In genomic region chr1:178412400-178412770, GRCh38 we compare ENCODE assay signal across 14 cellular contexts.
DNase-seq lines count a peak whose midpoint lies in the region; ATAC-seq and TF ChIP-seq lines count a peak whose summit lies in the region.
"Had no signal": no experiment of that assay in that cellular context is flagged by ENCODE, and none has a peak within 500 bp of the region (broad histone marks: within the 10 kb centered on the region; RNA-seq: fewer than 3 reads in every experiment).

No MANE protein-coding gene starts in this region.

- H3K27ac ChIP-seq in Peyer's patch (no peak overlapping the region), thyroid gland (no peak overlapping the region)
- H3K27ac ChIP-seq: SK-N-MC, thoracic aorta had no signal

- intact Hi-C loops in thyroid gland (cut with DNase I): no loop called here
- intact Hi-C loops in Caco-2 (cut with micrococcal nuclease; ENCODE audit: unreplicated experiment): no loop called here

- DNase-seq in Peyer's patch: no peak
- DNase-seq in stimulated activated CD4-positive, alpha-beta T cell treated with anti-CD3 and anti-CD28 coated beads, Interleukin-2, amount 100 ng/mL, for 48 hours: no peak
- no peak for DNase-seq in thyroid gland
- no peak for DNase-seq in Caco-2
- DNase-seq: activated CD8-positive, alpha-beta memory T cell treated with anti-CD3 and anti-CD28 coated beads for 24 hours; kidney glomerular epithelial cell; NCI-H2171 treated with DMSO at 0.1 percent for 48 hours; stimulated activated CD4-positive, alpha-beta T cell treated with anti-CD3 and anti-CD28 coated beads, Interleukin-4, amount 100 ng/mL, for 24 hours had no signal

- H3K4me3 ChIP-seq in Peyer's patch: no peak overlapping the region
- no peak overlapping the region for H3K4me3 ChIP-seq in thyroid gland (replicated peaks in 1 of 3)
- no peak overlapping the region for H3K4me3 ChIP-seq in Caco-2 (ENCODE audit: low read depth, low read length)
- H3K4me3 ChIP-seq: SK-N-MC, thoracic aorta had no signal

- H3K4me1 Mint-ChIP-seq in Caco-2 (ENCODE audit: low read depth, unreplicated experiment): no peaks in the 10 kb centered on the region

- no peaks in the 10 kb centered on the region for H3K27me3 Mint-ChIP-seq in Caco-2 (ENCODE audit: insufficient read depth, unreplicated experiment)

- POLR2A ChIA-PET in Caco-2 (lab: Charles Lee): no interaction called here

- no peaks in the 10 kb centered on the region for H3K4me1 ChIP-seq in Peyer's patch
- no peaks in the 10 kb centered on the region for H3K4me1 ChIP-seq in thyroid gland
- no peaks in the 10 kb centered on the region for H3K4me1 ChIP-seq in Caco-2

- WGBS in thyroid gland, 2 donors: 91 to 95% methylated on average over 1 of the region's 1 CpG

- H3K9me3 Mint-ChIP-seq in Caco-2 (ENCODE audit: unreplicated experiment): peaks cover 28% of the 10 kb centered on the region

- ATAC-seq in GM18498 (IDR thresholded peaks at IDR 0.05; ENCODE audit: unreplicated experiment) (peak; percentile 90), GM19463 (IDR thresholded peaks at IDR 0.05; ENCODE audit: unreplicated experiment) (peak; percentile 82), HG02885 (IDR thresholded peaks at IDR 0.05; ENCODE audit: poor library complexity, unreplicated experiment) (peak; percentile 89), HG03575 (IDR thresholded peaks at IDR 0.05; ENCODE audit: extremely low read depth, insufficient number of reproducible peaks, low FRiP score, unreplicated experiment) (peak; percentile 78)

- H3K36me3 Mint-ChIP-seq in Caco-2 (ENCODE audit: insufficient read depth, unreplicated experiment): peaks cover 6% of the 10 kb centered on the region

- CTCF ChIA-PET in Caco-2 (lab: Charles Lee): no interaction called here

- H3K27me3 ChIP-seq in Peyer's patch (no peaks in the 10 kb centered on the region), thyroid gland (no peaks in the 10 kb centered on the region), Caco-2 (replicated peaks; ENCODE audit: control insufficient read depth, insufficient read depth, low read length) (no peaks in the 10 kb centered on the region)

- no TSS peak for BruUV-seq in Caco-2 (replicated peaks; lab: Mats Ljungman, UMichigan)

- TF ChIP-seq CTCF in Peyer's patch (IDR thresholded peaks at IDR 0.05): no peak
- no peak for TF ChIP-seq CTCF in thyroid gland (IDR thresholded peaks at IDR 0.05)
- TF ChIP-seq CTCF in Caco-2 (IDR thresholded peaks at IDR 0.05; ENCODE audit: insufficient read depth in 1 of 2, low read depth in 1 of 2, low read length in 1 of 2, severe bottlenecking in 1 of 2, unreplicated experiment in 1 of 2): no peak

- H3K36me3 ChIP-seq in Peyer's patch (no peaks in the 10 kb centered on the region), thyroid gland (no peaks in the 10 kb centered on the region), Caco-2 (ENCODE audit: control insufficient read depth, insufficient read depth, low read length) (no peaks in the 10 kb centered on the region)
- H3K36me3 ChIP-seq: thoracic aorta had no signal

- no peak overlapping the region for H3K27ac Mint-ChIP-seq in Caco-2 (ENCODE audit: unreplicated experiment)

- H3K4me3 Mint-ChIP-seq in Caco-2 (ENCODE audit: unreplicated experiment): no peak overlapping the region

- no peak for TF ChIP-seq POLR2A in Peyer's patch (IDR thresholded peaks at IDR 0.05)
- no peak for TF ChIP-seq POLR2A in thyroid gland (IDR thresholded peaks at IDR 0.05)

- H3K9me3 ChIP-seq in Peyer's patch (no peaks in the 10 kb centered on the region), thyroid gland (no peaks in the 10 kb centered on the region), Caco-2 (no peaks in the 10 kb centered on the region)
